In the genomic region with DNA sequence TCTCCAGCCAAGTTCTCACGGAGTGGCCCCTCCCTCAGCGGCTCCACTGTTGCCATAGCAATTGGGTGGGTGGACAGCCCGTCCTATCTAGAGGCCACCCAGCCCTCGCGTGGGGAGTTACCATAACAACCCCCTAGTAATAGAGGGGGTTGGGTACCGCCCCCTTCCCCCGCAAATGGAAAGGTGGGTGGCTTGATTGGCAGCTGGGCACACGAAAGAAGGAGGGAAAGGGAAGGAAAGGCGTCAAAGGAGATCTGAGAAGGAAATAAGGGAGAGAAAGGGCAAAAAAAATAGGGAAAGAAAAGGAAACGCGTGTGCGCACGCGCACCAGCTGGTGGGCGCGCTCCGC, we compare ENCODE assay signal across 8 cellular contexts. TPM values are rescaled to one million over a fixed set of nuclear protein-coding genes. Genes with fewer than 3 reads are reported as not detected.
A peak's percentile ranks its signal among the peaks of the same experiment; 100 is the strongest.
DNase-seq lines count a peak whose midpoint lies in the region; ATAC-seq, FAIRE-seq and TF ChIP-seq lines count a peak whose summit lies in the region.
"Not testable (repeated sequence)": the region's sequence is repeated elsewhere in the genome, so short reads cannot be mapped to it uniquely, and the experiment has no call there.

No MANE protein-coding gene starts in this region.

- not testable (repeated sequence) for H3K27me3 ChIP-seq in CD4-positive, alpha-beta T cell (ENCODE audit: control insufficient read depth, insufficient read depth, low read length); GM12878 (replicated peaks in 1 of 2; ENCODE audit: control insufficient read depth in 2 of 2, insufficient read depth in 2 of 2, low read length in 1 of 2); gastroesophageal sphincter; muscle layer of duodenum (ENCODE audit: low read depth, low read length)

- ATAC-seq in CD4-positive, alpha-beta T cell (ENCODE audit: poor library complexity) = peak; percentile 3
- peak; percentile 6 for ATAC-seq in GM21529 (IDR thresholded peaks at IDR 0.05; ENCODE audit: unreplicated experiment)
- peak; percentile 9 for ATAC-seq in HG03159 (IDR thresholded peaks at IDR 0.05; ENCODE audit: unreplicated experiment)
- peak; percentile 41 for ATAC-seq in SK-N-SH treated with all-trans-retinoic acid at 6 μM for 48 hours
- ATAC-seq in GM12878 = peak; percentile 29
- peak; percentile 13 for ATAC-seq in gastroesophageal sphincter
- ATAC-seq in stimulated activated naive CD8-positive, alpha-beta T cell treated with anti-CD3 and anti-CD28 coated beads, Interleukin-15, amount 100 ng/mL, for 72 hours = peak; percentile 42

- peak overlapping the region; percentile 94 for H3K4me3 Mint-ChIP-seq in CD4-positive, alpha-beta T cell
- peak overlapping the region; percentile 91 to 96 for H3K4me3 Mint-ChIP-seq in stimulated activated naive CD8-positive, alpha-beta T cell treated with anti-CD3 and anti-CD28 coated beads, Interleukin-15, amount 100 ng/mL, for 72 hours

- not testable (repeated sequence) for H3K9me3 ChIP-seq in CD4-positive, alpha-beta T cell (ENCODE audit: control insufficient read depth, low read length); GM12878 (replicated peaks; ENCODE audit: control insufficient read depth, insufficient read depth, low read length); gastroesophageal sphincter; muscle layer of duodenum (ENCODE audit: control insufficient read depth in 1 of 2, low read length in 2 of 2)

- CTCF ChIA-PET in CD4-positive, alpha-beta T cell (lab: Charles Lee) = interaction anchor here (1.2 to 4.1 kb wide), 2 partner anchors 43 to 101 kb away, joined by 3 to 13 read pairs; no protein-coding TSS in a partner anchor
- CTCF ChIA-PET in GM12878 (lab: Yijun Ruan, JAX) = not testable (repeated sequence)

- not testable (repeated sequence) for H3K27me3 Mint-ChIP-seq in CD4-positive, alpha-beta T cell; stimulated activated naive CD8-positive, alpha-beta T cell treated with anti-CD3 and anti-CD28 coated beads, Interleukin-15, amount 100 ng/mL, for 72 hours

- H3K4me1 ChIP-seq in GM12878 (ENCODE audit: control insufficient read depth, insufficient read depth, low read length) = peaks cover 23% of the 10 kb centered on the region
- H3K4me1 ChIP-seq in gastroesophageal sphincter = peaks cover 0 to 41% (median 16%) of the 10 kb centered on the region in 3 donors
- peaks cover 17 to 27% of the 10 kb centered on the region in 2 donors for H3K4me1 ChIP-seq in muscle layer of duodenum (ENCODE audit: control insufficient read depth in 1 of 2, insufficient read depth in 2 of 2, low read length in 2 of 2)

- intact Hi-C loops in CD4-positive, alpha-beta T cell (cut with DNase I, micrococcal nuclease) = loop anchor here in 1 of 2 experiments (5.0 kb wide), 1 partner anchor 36 kb away; a partner anchor contains a TSS
- intact Hi-C loops in GM12878 (cut with micrococcal nuclease; ENCODE audit: unreplicated experiment) = not testable (repeated sequence)

- peak overlapping the region; percentile 74 for H3K27ac ChIP-seq in CD4-positive, alpha-beta T cell (ENCODE audit: low read depth, low read length)
- H3K27ac ChIP-seq in GM12878 (ENCODE audit: control insufficient read depth, insufficient read depth) = peak overlapping the region; percentile 76
- H3K27ac ChIP-seq in gastroesophageal sphincter = peak overlapping the region in 3 of 4 donors; percentile 76 to 93 (median 91)
- not testable (repeated sequence) for H3K27ac ChIP-seq in muscle layer of duodenum (ENCODE audit: low read length)

- TF ChIP-seq CTCF in CD4-positive, alpha-beta T cell (IDR thresholded peaks at IDR 0.05); GM12878 (IDR thresholded peaks at IDR 0.05 in 2 of 3, conservative IDR thresholded peaks at IDR 0.05 in 1 of 3; ENCODE audit: control insufficient read depth in 2 of 3, extremely low read depth in 1 of 3, insufficient read depth in 1 of 3, low read depth in 3 of 3, low read length in 3 of 3); gastroesophageal sphincter (IDR thresholded peaks at IDR 0.05): not testable (repeated sequence)

- BruUV-seq in GM12878 (replicated peaks; lab: Mats Ljungman, UMichigan) = not testable (repeated sequence)

- not testable (repeated sequence) for FAIRE-seq in GM12878 (lab: Jason Lieb, UNC)

- TF ChIP-seq POLR2A in GM12878 (IDR thresholded peaks at IDR 0.05; ENCODE audit: low read depth, low read length); gastroesophageal sphincter (IDR thresholded peaks at IDR 0.05): not testable (repeated sequence)

- H3K4me3 ChIP-seq in GM12878 = peak overlapping the region; percentile 56; the same call in 1 of the 2 replicates
- H3K4me3 ChIP-seq in gastroesophageal sphincter = peak overlapping the region; percentile 58 to 98
- peak overlapping the region; percentile 87 for H3K4me3 ChIP-seq in muscle layer of duodenum (ENCODE audit: low read depth in 1 of 2, low read length in 2 of 2)

- SMC1A ChIA-PET in GM12878 (lab: Charles Lee; ENCODE audit: uncharacterized antibody, unreplicated experiment) = not testable (repeated sequence)

- H3K36me3 Mint-ChIP-seq in CD4-positive, alpha-beta T cell (ENCODE audit: low read depth) = not testable (repeated sequence)

- not testable (repeated sequence) for DNase-seq in CD4-positive, alpha-beta T cell; GM12878 (ENCODE audit: low read depth, low spot score); stimulated activated naive CD8-positive, alpha-beta T cell treated with anti-CD3 and anti-CD28 coated beads, Interleukin-15, amount 100 ng/mL, for 72 hours

- RAD21 ChIA-PET in GM12878 (lab: Charles Lee; ENCODE audit: unreplicated experiment) = interaction anchor here (1.8 kb wide), 1 partner anchor 123 kb away, joined by 5 read pairs; a partner anchor contains a TSS

- peaks cover 42% of the 10 kb centered on the region for H3K4me1 Mint-ChIP-seq in CD4-positive, alpha-beta T cell (ENCODE audit: low read depth)
- H3K4me1 Mint-ChIP-seq in stimulated activated naive CD8-positive, alpha-beta T cell treated with anti-CD3 and anti-CD28 coated beads, Interleukin-15, amount 100 ng/mL, for 72 hours = peaks cover 33% of the 10 kb centered on the region

- TF ChIP-seq EP300 in GM12878 (IDR thresholded peaks at IDR 0.05; ENCODE audit: borderline replicate concordance in 1 of 2, control insufficient read depth in 1 of 2, low read depth in 2 of 2, low read length in 2 of 2); gastroesophageal sphincter (IDR thresholded peaks at IDR 0.05): not testable (repeated sequence)

- not testable (repeated sequence) for TF ChIP-seq RAD21 in GM12878 (IDR thresholded peaks at IDR 0.05; ENCODE audit: insufficient read depth, low read depth, low read length)

- H3K79me2 ChIP-seq in GM12878 (ENCODE audit: control insufficient read depth, insufficient read depth, low read length) = peaks cover 33% of the 10 kb centered on the region

- POLR2A ChIA-PET in CD4-positive, alpha-beta T cell (lab: Charles Lee) = interaction anchor here (0.6 to 3.8 kb wide), 5 partner anchors 26 to 123 kb away, joined by 3 to 14 read pairs (median 4); a partner anchor contains a TSS
- POLR2A ChIA-PET in GM12878 (lab: Charles Lee) = not testable (repeated sequence)

- not testable (repeated sequence) for H3K9me3 Mint-ChIP-seq in CD4-positive, alpha-beta T cell; stimulated activated naive CD8-positive, alpha-beta T cell treated with anti-CD3 and anti-CD28 coated beads, Interleukin-15, amount 100 ng/mL, for 72 hours

- in situ Hi-C loops in GM12878 (cut with MboI) = not testable (repeated sequence)

- H4K20me1 ChIP-seq in GM12878 (ENCODE audit: control insufficient read depth, insufficient read depth) = not testable (repeated sequence)

- H2AFZ ChIP-seq in GM12878 (ENCODE audit: control insufficient read depth, low read depth, low read length) = peak overlapping the region; percentile 95

- WGBS in GM12878 (ENCODE audit: insufficient coverage, insufficient replicate concordance, low lambda C conversion rate, missing lambda C conversion rate) = 3% methylated on average over 10 of the region's 17 CpGs
- 1 to 2% methylated on average over 7 to 9 of the region's 17 CpGs for WGBS in gastroesophageal sphincter (ENCODE audit: low coverage in 1 of 2), 2 donors

- H3K9ac ChIP-seq in GM12878 (ENCODE audit: control insufficient read depth, insufficient read depth, low read length) = peak overlapping the region; percentile 65

- H3K27ac Mint-ChIP-seq in CD4-positive, alpha-beta T cell = peak overlapping the region; percentile 80
- peak overlapping the region; percentile 91 to 97 for H3K27ac Mint-ChIP-seq in stimulated activated naive CD8-positive, alpha-beta T cell treated with anti-CD3 and anti-CD28 coated beads, Interleukin-15, amount 100 ng/mL, for 72 hours

- H3K36me3 ChIP-seq in GM12878 (ENCODE audit: control insufficient read depth in 2 of 2, insufficient read depth in 2 of 2, low read length in 1 of 2); gastroesophageal sphincter; muscle layer of duodenum (ENCODE audit: control insufficient read depth in 1 of 2, insufficient read depth in 2 of 2, low read length in 2 of 2): not testable (repeated sequence)

- peak overlapping the region; percentile 68; the same call in 1 of the 2 replicates for H3K4me2 ChIP-seq in GM12878 (ENCODE audit: control insufficient read depth, insufficient read depth)

RNA-seq across cellular contexts. Expression of a gene that starts 0.3 kb away (rescaled TPM):
- total RNA-seq in CD4-positive, alpha-beta T cell = 100 to 1,000 TPM; 163 to 171 TPM
- 99.5 and 120 TPM in 2 replicates for total RNA-seq in GM12878 (2013; cell fraction: nucleolus; rRNA removed)
- total RNA-seq in GM12878 (2014; rRNA removed) = 13.0 and 15.8 TPM in 2 replicates
- 11.7 and 12.0 TPM in 2 replicates for total RNA-seq in GM12878 (2014; rRNA removed; fragmentation: Illumina TruSeq; extraction: Trizol)
- 48.5 and 55.6 TPM in 2 replicates for total RNA-seq in GM12878 (2021)
- 24.8 TPM for polyA plus RNA-seq in GM12878 (2011; ENCODE audit: low read depth)
- polyA plus RNA-seq in GM12878 (2011; rRNA removed) = 15.2 and 31.2 TPM in 2 replicates
- polyA plus RNA-seq in GM12878 (2011; cell fraction: cytosol; rRNA removed) = 17.4 and 22.8 TPM in 2 replicates
- polyA plus RNA-seq in GM12878 (2011; cell fraction: nucleus; rRNA removed) = 236 and 262 TPM in 2 replicates
- polyA plus RNA-seq in GM12878 (2012) = 58.2 and 68.4 TPM in 2 replicates
- polyA plus RNA-seq in GM12878 (2014; fragmentation: Illumina TruSeq; extraction: Trizol) = 19.8 and 22.4 TPM in 2 replicates
- polyA plus RNA-seq in GM12878 (2014; fragmentation: Nextera tagmentation; extraction: Ambion mirVana) = under 1 TPM; 0.08 to 0.20 TPM
- polyA plus RNA-seq in GM12878 (2014; rRNA removed) = 31.6 and 38.1 TPM in 2 replicates
- polyA plus RNA-seq in GM12878 (2016; fragmentation: Nextera tagmentation; extraction: Ambion mirVana) = 10 to 100 TPM; 13.9 to 14.3 TPM
- 34.9 and 37.1 TPM in 2 replicates for polyA minus RNA-seq in GM12878 (2011; rRNA and poly(A)+ RNA removed)
- 12.6 and 16.6 TPM in 2 replicates for polyA minus RNA-seq in GM12878 (2011; cell fraction: cytosol; rRNA and poly(A)+ RNA removed)
- 29.5 and 36.9 TPM in 2 replicates for polyA minus RNA-seq in GM12878 (2011; cell fraction: nucleus; rRNA and poly(A)+ RNA removed)
- 10 to 100 TPM; 29.3 to 48.6 (median 46.4) TPM for total RNA-seq in gastroesophageal sphincter

RNA-seq across cellular contexts. Expression of a gene that starts 25.9 kb away (rescaled TPM):
- 10 to 100 TPM; 10.2 to 10.7 TPM for total RNA-seq in CD4-positive, alpha-beta T cell
- total RNA-seq in GM12878 (2013; cell fraction: nucleolus; rRNA removed) = 15.7 and 17.6 TPM in 2 replicates
- total RNA-seq in GM12878 (2014; rRNA removed) (9.4 and 12.2 TPM in 2 replicates), GM12878 (2014; rRNA removed; fragmentation: Illumina TruSeq; extraction: Trizol) (7.3 and 8.1 TPM in 2 replicates), GM12878 (2021) (12.9 and 15.2 TPM in 2 replicates), gastroesophageal sphincter (10 to 100 TPM; 10.2 to 21.3 (median 15.7) TPM)
- polyA plus RNA-seq in GM12878 (2011; ENCODE audit: low read depth) = 3.8 TPM
- polyA plus RNA-seq in GM12878 (2011; rRNA removed) (4.4 and 7.7 TPM in 2 replicates), GM12878 (2014; fragmentation: Illumina TruSeq; extraction: Trizol) (5.1 and 6.8 TPM in 2 replicates), GM12878 (2014; fragmentation: Nextera tagmentation; extraction: Ambion mirVana) (under 1 TPM; 0.71 to 0.73 TPM), GM12878 (2014; rRNA removed) (13.9 and 16.5 TPM in 2 replicates), GM12878 (2016; fragmentation: Nextera tagmentation; extraction: Ambion mirVana) (1 to 10 TPM; 4.8 to 5.3 TPM)
- 7.0 and 8.7 TPM in 2 replicates for polyA plus RNA-seq in GM12878 (2011; cell fraction: cytosol; rRNA removed)
- polyA plus RNA-seq in GM12878 (2011; cell fraction: nucleus; rRNA removed) = 37.9 and 42.8 TPM in 2 replicates
- polyA plus RNA-seq in GM12878 (2012) = 11.6 TPM in 2 replicates
- 6.2 and 11.5 TPM in 2 replicates for polyA minus RNA-seq in GM12878 (2011; rRNA and poly(A)+ RNA removed)
- polyA minus RNA-seq in GM12878 (2011; cell fraction: cytosol; rRNA and poly(A)+ RNA removed) = 1.6 and 2.8 TPM in 2 replicates
- polyA minus RNA-seq in GM12878 (2011; cell fraction: nucleus; rRNA and poly(A)+ RNA removed) = 8.7 and 10.6 TPM in 2 replicates

RNA-seq across cellular contexts. Expression of a gene that starts 36.8 kb away (rescaled TPM):
- total RNA-seq in CD4-positive, alpha-beta T cell = 10 to 100 TPM; 44.3 to 52.7 TPM
- total RNA-seq in GM12878 (2013; cell fraction: nucleolus; rRNA removed) = 7.4 and 9.6 TPM in 2 replicates
- total RNA-seq in GM12878 (2014; rRNA removed) (239 and 246 TPM in 2 replicates), GM12878 (2014; rRNA removed; fragmentation: Illumina TruSeq; extraction: Trizol) (171 and 182 TPM in 2 replicates), GM12878 (2021) (144 and 150 TPM in 2 replicates), gastroesophageal sphincter (100 to 1,000 TPM; 184 to 242 (median 187) TPM)
- polyA plus RNA-seq in GM12878 (2011; ENCODE audit: low read depth) = 79.6 TPM
- polyA plus RNA-seq in GM12878 (2011; rRNA removed) (115 and 191 TPM in 2 replicates), GM12878 (2014; fragmentation: Illumina TruSeq; extraction: Trizol) (143 and 207 TPM in 2 replicates), GM12878 (2014; fragmentation: Nextera tagmentation; extraction: Ambion mirVana) (100 to 1,000 TPM; 357 to 546 TPM), GM12878 (2014; rRNA removed) (225 and 288 TPM in 2 replicates), GM12878 (2016; fragmentation: Nextera tagmentation; extraction: Ambion mirVana) (100 to 1,000 TPM; 361 to 392 TPM)
- 295 and 318 TPM in 2 replicates for polyA plus RNA-seq in GM12878 (2011; cell fraction: cytosol; rRNA removed)
- polyA plus RNA-seq in GM12878 (2011; cell fraction: nucleus; rRNA removed) = 101 and 102 TPM in 2 replicates
- polyA plus RNA-seq in GM12878 (2012) = 89.7 and 95.4 TPM in 2 replicates
- 155 and 221 TPM in 2 replicates for polyA minus RNA-seq in GM12878 (2011; rRNA and poly(A)+ RNA removed)
- polyA minus RNA-seq in GM12878 (2011; cell fraction: cytosol; rRNA and poly(A)+ RNA removed) = 36.2 and 44.2 TPM in 2 replicates
- 21.2 and 34.3 TPM in 2 replicates for polyA minus RNA-seq in GM12878 (2011; cell fraction: nucleus; rRNA and poly(A)+ RNA removed)

RNA-seq across cellular contexts. Expression of a gene that starts 44.0 kb away (rescaled TPM):
- total RNA-seq in CD4-positive, alpha-beta T cell = not detected
- total RNA-seq in GM12878 (2013; cell fraction: nucleolus; rRNA removed) = not detected in 2 replicates
- total RNA-seq in GM12878 (2014; rRNA removed) (0.34 TPM in 1 of 2 replicates, not detected in the other), GM12878 (2014; rRNA removed; fragmentation: Illumina TruSeq; extraction: Trizol) (not detected in 2 replicates), GM12878 (2021) (not detected in 2 replicates), gastroesophageal sphincter (not detected)
- not detected for polyA plus RNA-seq in GM12878 (2011; ENCODE audit: low read depth)
- polyA plus RNA-seq in GM12878 (2011; rRNA removed) (not detected in 2 replicates), GM12878 (2014; fragmentation: Illumina TruSeq; extraction: Trizol) (not detected in 2 replicates), GM12878 (2014; fragmentation: Nextera tagmentation; extraction: Ambion mirVana) (not detected), GM12878 (2014; rRNA removed) (not detected in 2 replicates), GM12878 (2016; fragmentation: Nextera tagmentation; extraction: Ambion mirVana) (under 1 TPM in 1 of 2 experiments, not detected in 1; 0.16 TPM)
- not detected in 2 replicates for polyA plus RNA-seq in GM12878 (2011; cell fraction: cytosol; rRNA removed)
- not detected in 2 replicates for polyA plus RNA-seq in GM12878 (2011; cell fraction: nucleus; rRNA removed)
- not detected in 2 replicates for polyA plus RNA-seq in GM12878 (2012)
- not detected in 2 replicates for polyA minus RNA-seq in GM12878 (2011; rRNA and poly(A)+ RNA removed)
- polyA minus RNA-seq in GM12878 (2011; cell fraction: cytosol; rRNA and poly(A)+ RNA removed) = not detected in 2 replicates
- polyA minus RNA-seq in GM12878 (2011; cell fraction: nucleus; rRNA and poly(A)+ RNA removed) = 0.86 TPM in 1 of 2 replicates, not detected in the other
